Comparison of ENCODE assay signal across 19 cellular contexts in the genomic region with DNA sequence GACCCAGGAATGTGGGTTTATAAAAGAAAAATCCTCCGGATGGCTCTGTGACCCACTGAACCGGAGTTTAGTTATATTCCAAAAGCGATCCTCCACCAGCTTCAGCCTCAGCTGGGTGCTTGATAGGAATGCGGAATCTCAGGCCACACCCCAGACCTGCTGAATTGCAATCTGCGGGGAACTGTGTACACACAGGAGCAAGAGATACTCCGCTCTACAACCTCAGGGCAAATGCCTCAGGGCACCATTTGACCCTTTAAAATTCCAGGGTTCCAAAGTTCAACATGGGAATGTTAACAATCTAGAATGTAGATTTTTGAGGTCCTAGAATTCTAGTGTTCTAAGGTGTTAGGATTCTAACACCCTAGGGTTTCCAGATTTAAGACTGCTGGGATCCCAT. TPM values are rescaled to one million over a fixed set of nuclear protein-coding genes. Genes with fewer than 3 reads are reported as not detected.
DNase-seq lines count a peak whose midpoint lies in the region; ATAC-seq and TF ChIP-seq lines count a peak whose summit lies in the region.
"Had no signal": no experiment of that assay in that cellular context is flagged by ENCODE, and none has a peak within 500 bp of the region (broad histone marks: within the 10 kb centered on the region; RNA-seq: fewer than 3 reads in every experiment).

No MANE protein-coding gene starts in this region.

- H3K9ac ChIP-seq in PC-3 (ENCODE audit: low read length), result no peak overlapping the region

- no peaks in the 10 kb centered on the region for H3K4me1 ChIP-seq in PC-3 (ENCODE audit: insufficient read depth, low read length)
- no peaks in the 10 kb centered on the region for H3K4me1 ChIP-seq in upper lobe of right lung

- intact Hi-C loops in PC-3 (cut with micrococcal nuclease), result no loop called here
- intact Hi-C loops in upper lobe of right lung (cut with DNase I), result no loop called here

- H3K9me3 Mint-ChIP-seq in chondrocyte (ENCODE audit: low read depth), result peaks cover 7% of the 10 kb centered on the region
- H3K9me3 Mint-ChIP-seq: activated T-helper 2 cell treated with anti-CD3 and anti-CD28 coated beads, Interferon-gamma antibody, Interleukin-2, Interleukin-4, amounts not matched to agents 10 μg/mL and 5 μg/mL and 100 μg/mL, durations not matched to agents 14 hours and 24 hours and 36 hours had no signal

- H3K79me2 ChIP-seq in PC-3 (ENCODE audit: low read length), result no peaks in the 10 kb centered on the region

- no peak overlapping the region for H3K27ac Mint-ChIP-seq in chondrocyte (ENCODE audit: unreplicated experiment)
- H3K27ac Mint-ChIP-seq: activated T-helper 2 cell treated with anti-CD3 and anti-CD28 coated beads, Interferon-gamma antibody, Interleukin-2, Interleukin-4, amounts not matched to agents 10 μg/mL and 5 μg/mL and 100 μg/mL, durations not matched to agents 14 hours and 24 hours and 36 hours had no signal

- H3K27me3 ChIP-seq in PC-3 (ENCODE audit: low read length) (peaks cover 12% of the 10 kb centered on the region; the same call in 1 of the 2 replicates), upper lobe of right lung (no peaks in the 10 kb centered on the region)

- no peak overlapping the region for H3K4me3 Mint-ChIP-seq in chondrocyte (ENCODE audit: unreplicated experiment)
- H3K4me3 Mint-ChIP-seq: CD14-positive monocyte had no signal

- peak; percentile 56; the same call in 1 of the 2 replicates for ATAC-seq in PC-3
- ATAC-seq in upper lobe of right lung, result peak; percentile 79
- ATAC-seq: stimulated activated naive CD8-positive, alpha-beta T cell treated with anti-CD3 and anti-CD28 coated beads, Interleukin-15, Interleukin-2, amounts not matched to agents 100 U/mL and 50 U/mL, for 24 hours had no signal

- H4K20me1 ChIP-seq in PC-3 (ENCODE audit: low read length), result no peaks in the 10 kb centered on the region

- CTCF ChIA-PET in PC-3 (lab: Charles Lee), result no interaction called here

- no peaks in the 10 kb centered on the region for H3K36me3 ChIP-seq in PC-3 (ENCODE audit: low read depth, low read length)
- no peaks in the 10 kb centered on the region for H3K36me3 ChIP-seq in upper lobe of right lung
- H3K36me3 ChIP-seq: WERI-Rb-1 had no signal

- no peaks in the 10 kb centered on the region for H3K4me1 Mint-ChIP-seq in chondrocyte (ENCODE audit: low read depth)
- H3K4me1 Mint-ChIP-seq: CD14-positive monocyte had no signal

- no peaks in the 10 kb centered on the region for H3K9me2 ChIP-seq in PC-3 (replicated peaks; ENCODE audit: low read length)

- H3K4me3 ChIP-seq in PC-3 (ENCODE audit: low read length) (no peak overlapping the region), upper lobe of right lung (no peak overlapping the region)
- H3K4me3 ChIP-seq: smooth muscle cell had no signal

- H2AFZ ChIP-seq in PC-3 (ENCODE audit: low read length), result no peak overlapping the region

- H3K9me3 ChIP-seq in PC-3 (ENCODE audit: low read length) (no peaks in the 10 kb centered on the region), upper lobe of right lung (no peaks in the 10 kb centered on the region)

- H3K27me3 Mint-ChIP-seq in chondrocyte (ENCODE audit: low read depth), result peaks cover 12% of the 10 kb centered on the region

- TF ChIP-seq CTCF in PC-3 (conservative IDR thresholded peaks at IDR 0.05; ENCODE audit: low read depth, low read length) (no peak), upper lobe of right lung (IDR thresholded peaks at IDR 0.05) (no peak), chondrocyte (IDR thresholded peaks at IDR 0.05) (no peak)

- H3K27ac ChIP-seq in PC-3 (ENCODE audit: low read length), result no peak overlapping the region
- H3K27ac ChIP-seq in upper lobe of right lung, result no peak overlapping the region
- H3K27ac ChIP-seq: WERI-Rb-1 had no signal

- H3K36me3 Mint-ChIP-seq in chondrocyte (ENCODE audit: low read depth), result no peaks in the 10 kb centered on the region
- H3K36me3 Mint-ChIP-seq: CD14-positive monocyte had no signal

- H3K4me2 ChIP-seq in PC-3 (ENCODE audit: low read length), result no peak overlapping the region
- H3K4me2 ChIP-seq: smooth muscle cell had no signal

- no TSS peak for BruUV-seq in PC-3 (replicated peaks; lab: Mats Ljungman, UMichigan)

- H3F3A ChIP-seq in PC-3 (ENCODE audit: low read length, unreplicated experiment), result no peaks in the 10 kb centered on the region

- peak; percentile 49 for DNase-seq in PC-3
- peak; percentile 64 for DNase-seq in kidney tubule cell (ENCODE audit: low spot score)
- DNase-seq in upper lobe of right lung, result no peak
- DNase-seq in stimulated activated CD4-positive, alpha-beta T cell treated with anti-CD3 and anti-CD28 coated beads, Interleukin-4, amount 100 ng/mL, for 1 hour, result no peak
- no peak for DNase-seq in chondrocyte (ENCODE audit: low spot score)
- DNase-seq: amniotic stem cell; cerebellar nuclear complex; foreskin melanocyte; GOT3; NCI-H2029 treated with DMSO at 0.1 percent for 48 hours; NCI-H82; occipital lobe; stimulated activated naive CD8-positive, alpha-beta T cell treated with anti-CD3 and anti-CD28 coated beads, Interleukin-15, Interleukin-2, amounts not matched to agents 100 U/mL and 50 U/mL, for 24 hours; WERI-Rb-1 had no signal

- POLR2A ChIA-PET in PC-3 (lab: Charles Lee; ENCODE audit: unreplicated experiment), result no interaction called here

RNA-seq across cellular contexts. Expression of a gene that starts 10.8 kb away (rescaled TPM):
- total RNA-seq in PC-3 (2014; rRNA removed) (not detected in 2 replicates), upper lobe of right lung (not detected), chondrocyte (not detected in 3 replicates)
- total RNA-seq: activated T-helper 2 cell treated with anti-CD3 and anti-CD28 coated beads, Interferon-gamma antibody, Interleukin-2, Interleukin-4, amounts not matched to agents 10 μg/mL and 5 μg/mL and 100 μg/mL, durations not matched to agents 14 hours and 24 hours and 36 hours; Daoy; endothelial cell of umbilical vein; occipital lobe; smooth muscle cell had no signal

RNA-seq across cellular contexts. Expression of a gene that starts 38.4 kb away (rescaled TPM):
- total RNA-seq in PC-3 (2014; rRNA removed), result not detected in 2 replicates
- not detected for total RNA-seq in upper lobe of right lung
- not detected in 3 replicates for total RNA-seq in chondrocyte
- total RNA-seq: activated T-helper 2 cell treated with anti-CD3 and anti-CD28 coated beads, Interferon-gamma antibody, Interleukin-2, Interleukin-4, amounts not matched to agents 10 μg/mL and 5 μg/mL and 100 μg/mL, durations not matched to agents 14 hours and 24 hours and 36 hours; Daoy; endothelial cell of umbilical vein; occipital lobe; smooth muscle cell had no signal

RNA-seq across cellular contexts. Expression of a gene that starts 57.1 kb away (rescaled TPM):
- total RNA-seq in PC-3 (2014; rRNA removed) (not detected in 2 replicates), upper lobe of right lung (not detected), chondrocyte (not detected in 3 replicates)
- total RNA-seq: activated T-helper 2 cell treated with anti-CD3 and anti-CD28 coated beads, Interferon-gamma antibody, Interleukin-2, Interleukin-4, amounts not matched to agents 10 μg/mL and 5 μg/mL and 100 μg/mL, durations not matched to agents 14 hours and 24 hours and 36 hours; Daoy; endothelial cell of umbilical vein; occipital lobe; smooth muscle cell had no signal

Comparison
In these comparisons a context has a peak if more than half of its experiments do, and no peak if none do; other contexts are left out.
1. DNase-seq: peak in PC-3 (single experiment) and kidney tubule cell (single experiment); none in upper lobe of right lung (single experiment), stimulated activated CD4-positive, alpha-beta T cell treated with anti-CD3 and anti-CD28 coated beads, Interleukin-4, amount 100 ng/mL, for 1 hour (single experiment) and chondrocyte (single experiment).